In the genomic region with DNA sequence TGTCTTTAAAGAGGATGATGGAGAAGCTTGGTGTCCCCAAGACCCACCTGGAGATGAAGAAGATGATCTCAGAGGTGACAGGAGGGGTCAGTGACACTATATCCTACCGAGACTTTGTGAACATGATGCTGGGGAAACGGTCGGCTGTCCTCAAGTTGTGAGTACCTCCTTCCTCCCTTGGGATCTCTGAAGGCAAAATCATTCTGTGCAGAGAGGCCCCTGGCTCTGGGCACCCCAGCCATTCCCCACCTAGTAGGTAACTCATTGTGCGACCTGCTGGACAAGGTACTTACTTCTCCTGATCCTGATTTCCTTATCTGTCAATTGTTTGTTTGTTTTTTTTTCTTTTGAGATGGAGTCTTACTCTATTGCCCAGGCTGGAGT, we compare ENCODE assay signal across 16 cellular contexts. TPM values are rescaled to one million over a fixed set of nuclear protein-coding genes. Genes with fewer than 3 reads are reported as not detected.
DNase-seq lines count a peak whose midpoint lies in the region; ATAC-seq lines count a peak whose summit lies in the region.
"Had no signal": no experiment of that assay in that cellular context is flagged by ENCODE, and none has a peak within 500 bp of the region (broad histone marks: within the 10 kb centered on the region; RNA-seq: fewer than 3 reads in every experiment).

No MANE protein-coding gene starts in this region.

- peak overlapping the region; percentile 27; the same call in 1 of the 2 replicates for H3K4me3 ChIP-seq in BLaER1

- H3K4me2 ChIP-seq in BLaER1, result peak overlapping the region; percentile 88

- no peaks in the 10 kb centered on the region for H3K9me3 ChIP-seq in BLaER1

- peak overlapping the region; percentile 76 for H3K9ac ChIP-seq in BLaER1

- no peaks in the 10 kb centered on the region for H4K20me1 ChIP-seq in BLaER1

- peaks cover 22% of the 10 kb centered on the region; the same call in 1 of the 2 replicates for H3K36me3 ChIP-seq in BLaER1

- peak overlapping the region; percentile 90 for H3K27ac ChIP-seq in BLaER1
- peak overlapping the region; percentile 72 for H3K27ac ChIP-seq in caudate nucleus (ENCODE audit: low read depth, low read length)
- H3K27ac ChIP-seq in substantia nigra (ENCODE audit: low read depth, low read length, poor library complexity, severe bottlenecking), result peak overlapping the region; percentile 63

- H3K27me3 ChIP-seq in BLaER1, result no peaks in the 10 kb centered on the region

- DNase-seq in caudate nucleus (lab: John Stamatoyannopoulos, UW), result no peak
- DNase-seq in left lobe of liver (ENCODE audit: low spot score), result peak; percentile 19
- no peak for DNase-seq in substantia nigra (lab: John Stamatoyannopoulos, UW)
- DNase-seq in effector CD8-positive, alpha-beta T cell (lab: John Stamatoyannopoulos, UW), result no peak
- DNase-seq in NCI-H345 (lab: John Stamatoyannopoulos, UW), result no peak
- DNase-seq in hypothalamus (lab: John Stamatoyannopoulos, UW), result no peak
- DNase-seq: AML-193; CD8-positive, alpha-beta T cell; HCEC 1CT; NCI-H1105 treated with DMSO at 0.1 percent for 48 hours; NCI-H187 treated with DMSO at 0.1 percent for 48 hours; NCI-H2171; NCI-H510A; NCI-H82 had no signal

- H3K4me1 ChIP-seq in BLaER1, result peaks cover 25% of the 10 kb centered on the region

- ATAC-seq in left lobe of liver, result no peak
- ATAC-seq: CD8-positive, alpha-beta T cell; Panc1 had no signal

RNA-seq across cellular contexts. Expression of gene NUP214, which starts 7.6 kb away (rescaled TPM):
- 21.9 TPM for total RNA-seq in left lobe of liver

RNA-seq across cellular contexts. Expression of gene AIF1L, which starts 21.4 kb away (rescaled TPM):
- 0.83 TPM for total RNA-seq in left lobe of liver
- total RNA-seq: CD8-positive, alpha-beta T cell had no signal
